Comparison of ENCODE assay signal across 13 cellular contexts in the genomic region with DNA sequence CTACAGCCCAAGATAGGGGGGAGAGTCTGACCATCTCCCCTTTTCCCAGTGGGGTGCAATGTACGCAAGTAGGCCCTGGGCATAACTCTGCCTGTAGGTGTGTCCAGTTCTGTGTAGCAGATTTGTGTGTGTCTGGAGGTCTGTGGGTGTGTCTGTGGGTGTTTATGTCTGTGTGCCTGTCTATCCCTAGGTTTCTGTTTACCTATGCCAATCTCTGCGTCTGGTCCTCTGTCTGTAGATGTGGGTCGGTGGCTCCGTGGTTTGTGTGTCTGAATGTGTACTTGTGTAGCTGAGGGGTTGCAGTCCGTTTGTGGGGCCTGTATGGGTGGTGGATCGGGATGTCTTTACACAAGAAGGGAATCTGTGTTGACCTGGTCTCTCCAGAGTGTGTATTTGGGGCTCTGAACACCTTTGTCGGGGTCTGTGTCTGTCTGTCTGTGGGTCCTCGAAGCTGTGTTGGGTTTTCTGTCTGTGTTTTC. TPM values are rescaled to one million over a fixed set of nuclear protein-coding genes. Genes with fewer than 3 reads are reported as not detected.
DNase-seq lines count a peak whose midpoint lies in the region; ATAC-seq, FAIRE-seq and TF ChIP-seq lines count a peak whose summit lies in the region.
"Had no signal": no experiment of that assay in that cellular context is flagged by ENCODE, and none has a peak within 500 bp of the region (broad histone marks: within the 10 kb centered on the region; RNA-seq: fewer than 3 reads in every experiment).

No MANE protein-coding gene starts in this region.

- H3K9me3 Mint-ChIP-seq in T-helper 1 cell treated with Interleukin-12 subunit alpha and Interleukin-12 subunit beta and Interleukin-4 antibody, amounts not matched to agents 30 μg/mL and 1 μg/mL, for 36 hours: no peaks in the 10 kb centered on the region
- no peaks in the 10 kb centered on the region for H3K9me3 Mint-ChIP-seq in stimulated activated effector memory CD8-positive, alpha-beta T cell treated with anti-CD3 and anti-CD28 coated beads, Interleukin-12 subunit alpha, Interleukin-12 subunit beta, amount 100 ng/mL, for 72 hours

- WGBS in upper lobe of left lung, 2 donors: 82 to 91% methylated on average over 6 to 8 of the region's 8 CpGs

- H3K27me3 ChIP-seq in upper lobe of left lung: no peaks in the 10 kb centered on the region
- H3K27me3 ChIP-seq: gastrocnemius medialis had no signal

- no peak for TF ChIP-seq CTCF in upper lobe of left lung (IDR thresholded peaks at IDR 0.05)

- no peak for TF ChIP-seq EP300 in upper lobe of left lung (IDR thresholded peaks at IDR 0.05)

- no peaks in the 10 kb centered on the region for H3K9me3 ChIP-seq in upper lobe of left lung
- H3K9me3 ChIP-seq: gastrocnemius medialis had no signal

- no peak overlapping the region for H3K27ac ChIP-seq in upper lobe of left lung
- H3K27ac ChIP-seq: gastrocnemius medialis had no signal

- H3K4me3 Mint-ChIP-seq in T-helper 1 cell treated with Interleukin-12 subunit alpha and Interleukin-12 subunit beta and Interleukin-4 antibody, amounts not matched to agents 30 μg/mL and 1 μg/mL, for 36 hours: peak overlapping the region; percentile 48
- H3K4me3 Mint-ChIP-seq in stimulated activated effector memory CD8-positive, alpha-beta T cell treated with anti-CD3 and anti-CD28 coated beads, Interleukin-12 subunit alpha, Interleukin-12 subunit beta, amount 100 ng/mL, for 72 hours: peak overlapping the region; percentile 16

- no peaks in the 10 kb centered on the region for H3K36me3 ChIP-seq in upper lobe of left lung
- H3K36me3 ChIP-seq: gastrocnemius medialis had no signal

- ATAC-seq in SK-N-SH treated with all-trans-retinoic acid at 6 μM for 48 hours (peak; percentile 1; the same call in 2 of the 3 replicates), upper lobe of left lung (ENCODE audit: low FRiP score in 2 of 2) (no peak), GM18502 (IDR thresholded peaks at IDR 0.05; ENCODE audit: poor library complexity, unreplicated experiment) (no peak)
- ATAC-seq in stimulated activated effector memory CD8-positive, alpha-beta T cell treated with anti-CD3 and anti-CD28 coated beads, Interleukin-12 subunit alpha, Interleukin-12 subunit beta, amount 100 ng/mL, for 72 hours: no peak
- ATAC-seq: activated CD4-positive, CD25-positive, alpha-beta regulatory T cell treated with anti-CD3 and anti-CD28 coated beads, Interleukin-2, amount 50 U/mL, for 24 hours; gastrocnemius medialis had no signal

- peaks cover 3% of the 10 kb centered on the region for H3K27me3 Mint-ChIP-seq in T-helper 1 cell treated with Interleukin-12 subunit alpha and Interleukin-12 subunit beta and Interleukin-4 antibody, amounts not matched to agents 30 μg/mL and 1 μg/mL, for 36 hours (ENCODE audit: low read depth)

- no peak for FAIRE-seq in frontal cortex (lab: Jason Lieb, UNC)

- DNase-seq in T-helper 1 cell: no peak
- DNase-seq in frontal cortex (ENCODE audit: low spot score in 2 of 2): peak; percentile 19 to 22
- no peak for DNase-seq in stimulated activated effector memory CD8-positive, alpha-beta T cell treated with anti-CD3 and anti-CD28 coated beads, Interleukin-12 subunit alpha, Interleukin-12 subunit beta, amount 100 ng/mL, for 72 hours (ENCODE audit: low spot score in 2 of 2)
- no peak for DNase-seq in upper lobe of left lung
- no peak for DNase-seq in cerebellum (ENCODE audit: low spot score)
- DNase-seq: gastrocnemius medialis; NCI-H1092 treated with DMSO at 0.1 percent for 48 hours; stimulated activated CD4-positive, alpha-beta T cell treated with anti-CD3 and anti-CD28 coated beads, Interleukin-4, amount 100 ng/mL, for 24 hours had no signal

- TF ChIP-seq POLR2A in upper lobe of left lung (IDR thresholded peaks at IDR 0.05): no peak

- H3K36me3 Mint-ChIP-seq in T-helper 1 cell treated with Interleukin-12 subunit alpha and Interleukin-12 subunit beta and Interleukin-4 antibody, amounts not matched to agents 30 μg/mL and 1 μg/mL, for 36 hours (ENCODE audit: low read depth): no peaks in the 10 kb centered on the region
- no peaks in the 10 kb centered on the region for H3K36me3 Mint-ChIP-seq in stimulated activated effector memory CD8-positive, alpha-beta T cell treated with anti-CD3 and anti-CD28 coated beads, Interleukin-12 subunit alpha, Interleukin-12 subunit beta, amount 100 ng/mL, for 72 hours

- no peak overlapping the region for H3K27ac Mint-ChIP-seq in T-helper 1 cell treated with Interleukin-12 subunit alpha and Interleukin-12 subunit beta and Interleukin-4 antibody, amounts not matched to agents 30 μg/mL and 1 μg/mL, for 36 hours
- H3K27ac Mint-ChIP-seq in stimulated activated effector memory CD8-positive, alpha-beta T cell treated with anti-CD3 and anti-CD28 coated beads, Interleukin-12 subunit alpha, Interleukin-12 subunit beta, amount 100 ng/mL, for 72 hours: no peak overlapping the region

- H3K4me1 ChIP-seq in upper lobe of left lung: peaks cover 9 to 19% (median 15%) of the 10 kb centered on the region in 4 donors

- no peak overlapping the region for H3K4me3 ChIP-seq in upper lobe of left lung

- peaks cover 16% of the 10 kb centered on the region for H3K4me1 Mint-ChIP-seq in T-helper 1 cell treated with Interleukin-12 subunit alpha and Interleukin-12 subunit beta and Interleukin-4 antibody, amounts not matched to agents 30 μg/mL and 1 μg/mL, for 36 hours (ENCODE audit: low read depth)
- peaks cover 6% of the 10 kb centered on the region for H3K4me1 Mint-ChIP-seq in stimulated activated effector memory CD8-positive, alpha-beta T cell treated with anti-CD3 and anti-CD28 coated beads, Interleukin-12 subunit alpha, Interleukin-12 subunit beta, amount 100 ng/mL, for 72 hours

TF ChIP-seq in SK-N-SH treated with all-trans-retinoic acid at 6 μM for 48 hours, 23 proteins besides CTCF, POLR2A, EP300 and RAD21:
- no peak for TF ChIP-seq ZFP3 (CRISPR knock-in tag; IDR thresholded peaks at IDR 0.05)
- TF ChIP-seq, protein P1, sequence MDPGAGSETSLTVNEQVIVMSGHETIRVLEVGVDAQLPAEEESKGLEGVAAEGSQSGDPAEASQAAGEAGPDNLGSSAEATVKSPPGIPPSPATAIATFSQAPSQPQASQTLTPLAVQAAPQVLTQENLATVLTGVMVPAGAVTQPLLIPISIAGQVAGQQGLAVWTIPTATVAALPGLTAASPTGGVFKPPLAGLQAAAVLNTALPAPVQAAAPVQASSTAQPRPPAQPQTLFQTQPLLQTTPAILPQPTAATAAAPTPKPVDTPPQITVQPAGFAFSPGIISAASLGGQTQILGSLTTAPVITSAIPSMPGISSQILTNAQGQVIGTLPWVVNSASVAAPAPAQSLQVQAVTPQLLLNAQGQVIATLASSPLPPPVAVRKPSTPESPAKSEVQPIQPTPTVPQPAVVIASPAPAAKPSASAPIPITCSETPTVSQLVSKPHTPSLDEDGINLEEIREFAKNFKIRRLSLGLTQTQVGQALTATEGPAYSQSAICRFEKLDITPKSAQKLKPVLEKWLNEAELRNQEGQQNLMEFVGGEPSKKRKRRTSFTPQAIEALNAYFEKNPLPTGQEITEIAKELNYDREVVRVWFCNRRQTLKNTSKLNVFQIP (CRISPR knock-in tag; IDR thresholded peaks at IDR 0.05; ENCODE audit: borderline replicate concordance, low read depth): no peak
- no peak for TF ChIP-seq ISL1 (CRISPR knock-in tag; IDR thresholded peaks at IDR 0.05)
TF ChIP-seq in SK-N-SH treated with all-trans-retinoic acid at 6 μM for 48 hours: peak in this region for 0.

RNA-seq across cellular contexts. Expression of a gene that starts 0.9 kb away (rescaled TPM):
- 55.0 TPM for total RNA-seq in frontal cortex
- total RNA-seq in upper lobe of left lung: 1 to 10 TPM in 2 of 6 donors, under 1 TPM in 3, not detected in 1; 0.15 to 1.4 (median 0.89) TPM
- 18.2 TPM for total RNA-seq in cerebellum

RNA-seq across cellular contexts. Expression of a gene that starts 5.7 kb away (rescaled TPM):
- 7.3 TPM for total RNA-seq in frontal cortex
- 10 to 100 TPM; 25.7 to 91.2 (median 69.0) TPM for total RNA-seq in upper lobe of left lung
- total RNA-seq in cerebellum: 12.7 TPM

RNA-seq across cellular contexts. Expression of a gene that starts 20.6 kb away (rescaled TPM):
- total RNA-seq in frontal cortex (not detected), upper lobe of left lung (1 to 10 TPM in 2 of 6 donors, under 1 TPM in 2, not detected in 2; 0.59 to 2.1 (median 1.3) TPM), cerebellum (0.54 TPM)
- total RNA-seq: urinary bladder had no signal

RNA-seq across cellular contexts. Expression of a gene that starts 48.4 kb away (rescaled TPM):
- total RNA-seq in frontal cortex (7.3 TPM), upper lobe of left lung (10 to 100 TPM; 24.3 to 56.8 (median 30.0) TPM), cerebellum (6.4 TPM)

RNA-seq across cellular contexts. Expression of a gene that starts 54.3 kb away (rescaled TPM):
- total RNA-seq in frontal cortex (2.0 TPM), upper lobe of left lung (10 to 100 TPM; 14.3 to 33.1 (median 20.4) TPM), cerebellum (4.4 TPM)

Comparison
In these comparisons a context has a peak if more than half of its experiments do, and no peak if none do; other contexts are left out.
1. DNase-seq: peak in frontal cortex (2 of 2); none in T-helper 1 cell (0 of 5), stimulated activated effector memory CD8-positive, alpha-beta T cell treated with anti-CD3 and anti-CD28 coated beads, Interleukin-12 subunit alpha, Interleukin-12 subunit beta, amount 100 ng/mL, for 72 hours (0 of 2), upper lobe of left lung (0 of 2) and cerebellum (single experiment).